22 cellular contexts compared by ENCODE assay signal in the genomic region with DNA sequence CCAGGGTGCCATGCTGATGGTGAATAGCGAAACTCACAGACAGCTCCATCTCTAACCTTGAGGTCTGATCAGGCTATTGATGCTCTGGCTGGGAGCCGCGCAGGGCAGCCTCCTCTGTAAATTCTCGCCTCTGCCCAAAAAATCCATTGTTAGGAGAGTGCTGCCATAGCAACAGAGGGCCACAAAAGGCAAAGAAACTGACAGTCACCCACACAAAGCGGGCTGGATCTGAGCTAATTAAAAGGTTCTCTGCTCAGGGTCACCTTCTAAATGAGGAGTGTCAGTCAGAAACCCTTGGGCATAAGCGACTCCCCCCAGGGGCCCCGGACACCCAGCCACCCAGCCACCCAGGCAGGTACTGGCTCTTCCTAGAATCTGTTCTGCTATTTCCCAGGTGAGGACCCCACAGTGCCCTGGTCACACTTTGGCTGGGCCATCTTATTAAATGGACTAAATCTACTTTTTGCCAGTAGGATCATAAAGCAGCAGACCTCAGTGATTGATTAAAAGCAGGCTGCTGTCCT.
"Had no signal": no experiment of that assay in that cellular context is flagged by ENCODE, and none has a peak within 500 bp of the region (broad histone marks: within the 10 kb centered on the region; RNA-seq: fewer than 3 reads in every experiment).

No MANE protein-coding gene starts in this region.

- H3K4me1 Mint-ChIP-seq: naive thymus-derived CD8-positive, alpha-beta T cell had no signal

- H3K9me3 Mint-ChIP-seq: dendritic cell treated with granulocyte-macrophage colony-stimulating factor and Interleukin-4, amounts not matched to agents 40 ng/mL and 50 ng/mL, for 4 days; stimulated activated memory B cell treated with anti-CD40 and anti-IgM and Interleukin-4, amounts not matched to agents 10 μg/mL and 1 μg/mL and 100 μg/mL, for 72 hours; stimulated activated naive CD8-positive, alpha-beta T cell treated with anti-CD3 and anti-CD28 coated beads, Interleukin-15, Interleukin-2, amounts not matched to agents 100 ng/mL and 50 ng/mL, for 24 hours had no signal

- H3K4me3 Mint-ChIP-seq: dendritic cell treated with granulocyte-macrophage colony-stimulating factor and Interleukin-4, amounts not matched to agents 40 ng/mL and 50 ng/mL, for 4 days; naive thymus-derived CD8-positive, alpha-beta T cell; stimulated activated memory B cell treated with anti-CD40 and anti-IgM and Interleukin-4, amounts not matched to agents 10 μg/mL and 1 μg/mL and 100 μg/mL, for 72 hours; stimulated activated naive CD8-positive, alpha-beta T cell treated with anti-CD3 and anti-CD28 coated beads, Interleukin-15, Interleukin-2, amounts not matched to agents 100 ng/mL and 50 ng/mL, for 24 hours had no signal

- H3K79me2 ChIP-seq: parathyroid adenoma had no signal

- H3K4me1 ChIP-seq: heart left ventricle, parathyroid adenoma, psoas muscle, spleen, tibial artery, upper lobe of left lung, uterus had no signal

- H3K27ac Mint-ChIP-seq: dendritic cell treated with granulocyte-macrophage colony-stimulating factor and Interleukin-4, amounts not matched to agents 40 ng/mL and 50 ng/mL, for 4 days; naive thymus-derived CD8-positive, alpha-beta T cell; stimulated activated memory B cell treated with anti-CD40 and anti-IgM and Interleukin-4, amounts not matched to agents 10 μg/mL and 1 μg/mL and 100 μg/mL, for 72 hours; stimulated activated naive CD8-positive, alpha-beta T cell treated with anti-CD3 and anti-CD28 coated beads, Interleukin-15, Interleukin-2, amounts not matched to agents 100 ng/mL and 50 ng/mL, for 24 hours had no signal

- DNase-seq: effector CD8-positive, alpha-beta T cell; heart left ventricle; hippocampal formation; kidney glomerular epithelial cell; mammary epithelial cell; mucosa of descending colon; naive thymus-derived CD8-positive, alpha-beta T cell; occipital lobe; psoas muscle; spleen; stimulated activated CD4-positive, alpha-beta T cell treated with anti-CD3 and anti-CD28 coated beads, Interleukin-15, amount 100 ng/mL, for 24 hours; stimulated activated CD4-positive, alpha-beta T cell treated with anti-CD3 and anti-CD28 coated beads, Interleukin-1b, Interleukin-23, amount 100 ng/mL, for 48 hours; stimulated activated CD4-positive, alpha-beta T cell treated with anti-CD3 and anti-CD28 coated beads, Interleukin-4, amount 100 ng/mL, for 24 hours; tibial artery; uterus had no signal

- ATAC-seq: heart left ventricle; left lobe of liver; mucosa of descending colon; naive thymus-derived CD8-positive, alpha-beta T cell; psoas muscle; sciatic nerve; stimulated activated memory B cell treated with anti-CD40 and anti-IgM and Interleukin-4, amounts not matched to agents 10 μg/mL and 1 μg/mL and 100 μg/mL, for 72 hours had no signal

- H3K27ac ChIP-seq: heart left ventricle, parathyroid adenoma, psoas muscle, spleen, tibial artery, upper lobe of left lung, uterus had no signal

- H2AFZ ChIP-seq: parathyroid adenoma had no signal

- H3K4me3 ChIP-seq: heart left ventricle, mucosa of descending colon, psoas muscle, spleen, tibial artery, upper lobe of left lung, uterus had no signal

- H3K36me3 ChIP-seq: heart left ventricle, spleen, tibial artery, upper lobe of left lung, uterus had no signal

- H3K27me3 ChIP-seq: heart left ventricle, spleen, tibial artery, upper lobe of left lung, uterus had no signal

- H3K36me3 Mint-ChIP-seq: stimulated activated memory B cell treated with anti-CD40 and anti-IgM and Interleukin-4, amounts not matched to agents 10 μg/mL and 1 μg/mL and 100 μg/mL, for 72 hours had no signal

- H3K27me3 Mint-ChIP-seq: dendritic cell treated with granulocyte-macrophage colony-stimulating factor and Interleukin-4, amounts not matched to agents 40 ng/mL and 50 ng/mL, for 4 days; stimulated activated memory B cell treated with anti-CD40 and anti-IgM and Interleukin-4, amounts not matched to agents 10 μg/mL and 1 μg/mL and 100 μg/mL, for 72 hours had no signal
